ENCODE assay signal across 19 cellular contexts in the genomic region with DNA sequence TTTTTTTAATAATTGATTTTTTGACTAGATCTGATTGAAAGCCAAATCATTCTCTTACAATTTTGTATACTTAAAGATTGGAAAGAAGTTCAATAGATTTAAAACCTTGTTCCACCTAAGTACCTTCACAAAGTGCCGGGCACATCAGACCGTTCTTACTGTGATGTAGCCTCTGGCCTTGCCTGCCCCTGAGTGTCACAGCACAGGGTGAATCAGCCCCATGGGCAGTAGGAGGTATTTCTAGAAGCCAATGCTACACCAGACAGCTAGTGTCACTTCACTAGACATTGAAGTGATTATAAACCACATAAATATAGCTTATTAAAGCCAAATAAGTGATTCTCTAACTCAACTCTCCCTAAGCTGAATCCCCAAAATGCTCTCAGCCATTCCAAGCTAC.
"Had no signal": no experiment of that assay in that cellular context is flagged by ENCODE, and none has a peak within 500 bp of the region (broad histone marks: within the 10 kb centered on the region; RNA-seq: fewer than 3 reads in every experiment).

No MANE protein-coding gene starts in this region.

- ATAC-seq: activated CD8-positive, alpha-beta T cell treated with anti-CD3 and anti-CD28 coated beads, Interleukin-2, amount 10 ng/mL, durations not matched to agents 7 days and 5 days; activated naive CD4-positive, alpha-beta T cell treated with anti-CD3 and anti-CD28 coated beads, Interleukin-2, amount 50 U/mL, for 72 hours; heart left ventricle; right cardiac atrium had no signal

- H3K27me3 ChIP-seq: heart left ventricle, spleen had no signal

- H3K36me3 ChIP-seq: heart left ventricle, spleen had no signal

- H3K4me3 Mint-ChIP-seq: activated CD4-positive, alpha-beta T cell treated with anti-CD3 and anti-CD28 coated beads, Interleukin-2, amount 10 ng/mL, durations not matched to agents 24 days and 14 days; activated CD8-positive, alpha-beta T cell treated with anti-CD3 and anti-CD28 coated beads, Interleukin-2, amount 10 ng/mL, durations not matched to agents 7 days and 5 days; brain; central memory CD8-positive, alpha-beta T cell; nephron progenitor cell had no signal

- H3K9me3 Mint-ChIP-seq: activated CD4-positive, alpha-beta T cell treated with anti-CD3 and anti-CD28 coated beads, Interleukin-2, amount 10 ng/mL, durations not matched to agents 24 days and 14 days; activated naive CD4-positive, alpha-beta T cell treated with anti-CD3 and anti-CD28 coated beads, Interleukin-2, amount 50 U/mL, for 72 hours; central memory CD8-positive, alpha-beta T cell had no signal

- FAIRE-seq: frontal cortex, urothelium cell line had no signal

- DNase-seq: activated CD4-positive, alpha-beta T cell treated with anti-CD3 and anti-CD28 coated beads, Interleukin-2, amount 10 ng/mL, durations not matched to agents 24 days and 14 days; activated CD4-positive, CD25-positive, alpha-beta regulatory T cell; activated CD8-positive, alpha-beta memory T cell treated with anti-CD3 and anti-CD28 coated beads, Interleukin-2, amount 50 U/mL, for 4 hours; activated CD8-positive, alpha-beta T cell treated with anti-CD3 and anti-CD28 coated beads, Interleukin-2, amount 10 ng/mL, durations not matched to agents 7 days and 5 days; activated effector memory CD4-positive, alpha-beta T cell treated with anti-CD3 and anti-CD28 coated beads, Interleukin-2, amount 50 U/mL, for 16 hours; activated T-cell treated with anti-CD3 and anti-CD28 coated beads, Interleukin-2, amount 50 U/mL, for 48 hours; amniotic stem cell; effector memory CD4-positive, alpha-beta T cell; heart left ventricle; mesendoderm; nephron progenitor cell; occipital lobe; right cardiac atrium; spleen had no signal

- H3K4me3 ChIP-seq: heart left ventricle, spleen had no signal

- H3K27ac Mint-ChIP-seq: activated CD4-positive, alpha-beta T cell treated with anti-CD3 and anti-CD28 coated beads, Interleukin-2, amount 10 ng/mL, durations not matched to agents 24 days and 14 days; activated CD8-positive, alpha-beta T cell treated with anti-CD3 and anti-CD28 coated beads, Interleukin-2, amount 10 ng/mL, durations not matched to agents 7 days and 5 days; activated naive CD4-positive, alpha-beta T cell treated with anti-CD3 and anti-CD28 coated beads, Interleukin-2, amount 50 U/mL, for 72 hours; brain; nephron progenitor cell had no signal

- H3K27ac ChIP-seq: heart left ventricle, spleen had no signal

- H3K4me1 Mint-ChIP-seq: activated CD4-positive, alpha-beta T cell treated with anti-CD3 and anti-CD28 coated beads, Interleukin-2, amount 10 ng/mL, durations not matched to agents 24 days and 14 days; central memory CD8-positive, alpha-beta T cell had no signal

- H3K36me3 Mint-ChIP-seq: brain had no signal

- H3K27me3 Mint-ChIP-seq: brain had no signal
